In genomic region chr3:77825045-77825827, GRCh38 we compare ENCODE assay signal across 1 cellular context.
TF ChIP-seq lines count a peak whose summit lies in the region.

No MANE protein-coding gene starts in this region.

TF ChIP-seq in WTC11, 78 proteins besides CTCF, POLR2A, EP300 and RAD21 (continued from another document):
- TF ChIP-seq AFF4 (CRISPR knock-in tag; IDR thresholded peaks at IDR 0.05; ENCODE audit: borderline replicate concordance) = no peak
- no peak for TF ChIP-seq TP53 (CRISPR knock-in tag; IDR thresholded peaks at IDR 0.05)
